9 cellular contexts compared by ENCODE assay signal in genomic region chr3:52771702-52772101, GRCh38. TPM values are rescaled to one million over a fixed set of nuclear protein-coding genes. Genes with fewer than 3 reads are reported as not detected.
DNase-seq lines count a peak whose midpoint lies in the region; TF ChIP-seq lines count a peak whose summit lies in the region.
"Had no signal": no experiment of that assay in that cellular context is flagged by ENCODE, and none has a peak within 500 bp of the region (broad histone marks: within the 10 kb centered on the region; RNA-seq: fewer than 3 reads in every experiment).

No MANE protein-coding gene starts in this region.

- H3K4me2 ChIP-seq in parathyroid adenoma (ENCODE audit: low read length) = no peak overlapping the region

- H3K36me3 ChIP-seq in NT2/D1 (ENCODE audit: insufficient read depth, insufficient read length, low read length) (peaks cover 17% of the 10 kb centered on the region), endodermal cell (ENCODE audit: control insufficient read depth, insufficient read depth, low read length) (peaks cover 16% of the 10 kb centered on the region), parathyroid adenoma (ENCODE audit: control insufficient read depth, insufficient read depth, low read length) (no peaks in the 10 kb centered on the region)
- H3K36me3 ChIP-seq: cardiac muscle cell had no signal

- WGBS in endodermal cell (ENCODE audit: insufficient coverage in 1 of 2, insufficient read length in 1 of 2), 2 experiments = 92 to 95% methylated on average over 10 of the region's 10 CpGs

- peaks cover 13% of the 10 kb centered on the region for H3K4me1 Mint-ChIP-seq in endodermal cell

- peaks cover 11% of the 10 kb centered on the region for H3K27me3 Mint-ChIP-seq in endodermal cell (ENCODE audit: insufficient read depth)

- no peaks in the 10 kb centered on the region for H3K9me3 ChIP-seq in NT2/D1 (ENCODE audit: insufficient read depth, low read length)
- no peaks in the 10 kb centered on the region for H3K9me3 ChIP-seq in endodermal cell (ENCODE audit: control insufficient read depth, low read length)
- no peaks in the 10 kb centered on the region for H3K9me3 ChIP-seq in parathyroid adenoma (ENCODE audit: control insufficient read depth, low read length)

- H3K4me1 ChIP-seq in NT2/D1 (ENCODE audit: insufficient read depth, insufficient read length) (no peaks in the 10 kb centered on the region), endodermal cell (ENCODE audit: control insufficient read depth, insufficient read depth, low read length) (no peaks in the 10 kb centered on the region), parathyroid adenoma (peaks cover 4% of the 10 kb centered on the region)

- DNase-seq in NT2/D1 (ENCODE audit: low read depth, low spot score) (no peak), endodermal cell (no peak), COLO829 (ENCODE audit: low spot score) (no peak), H4 (ENCODE audit: low spot score) (no peak), HT-29 (ENCODE audit: low spot score) (no peak), coronary artery (ENCODE audit: low spot score) (no peak)

- peak overlapping the region; percentile 99 for H3K27ac Mint-ChIP-seq in endodermal cell

- TF ChIP-seq CTCF in endodermal cell (conservative IDR thresholded peaks at IDR 0.05) (no peak), parathyroid adenoma (IDR thresholded peaks at IDR 0.05) (no peak), coronary artery (IDR thresholded peaks at IDR 0.05) (no peak)

- no peaks in the 10 kb centered on the region for H3K9me3 Mint-ChIP-seq in endodermal cell

- peaks cover 3% of the 10 kb centered on the region for H3K79me2 ChIP-seq in parathyroid adenoma

- H3K27ac ChIP-seq in endodermal cell (ENCODE audit: low read depth, low read length) (no peak overlapping the region), parathyroid adenoma (no peak overlapping the region), coronary artery (no peak overlapping the region)

- H3K9ac ChIP-seq in NT2/D1 (ENCODE audit: insufficient read length, low read depth) (peak overlapping the region; percentile 93), endodermal cell (ENCODE audit: extremely low read depth, low read length, poor library complexity, severe bottlenecking) (no peak overlapping the region), parathyroid adenoma (no peak overlapping the region)

- H3K27me3 ChIP-seq in NT2/D1 (ENCODE audit: insufficient read depth, insufficient read length) (peaks cover 14% of the 10 kb centered on the region), endodermal cell (ENCODE audit: control insufficient read depth, insufficient read depth, low read length, poor library complexity, severe bottlenecking) (no peaks in the 10 kb centered on the region), parathyroid adenoma (ENCODE audit: control insufficient read depth, insufficient read depth, low read length) (no peaks in the 10 kb centered on the region)
- H3K27me3 ChIP-seq: cardiac muscle cell had no signal

- peak overlapping the region; percentile 84 for H3K4me3 Mint-ChIP-seq in endodermal cell

- peaks cover 13% of the 10 kb centered on the region for H3K36me3 Mint-ChIP-seq in endodermal cell (ENCODE audit: low read depth)

- H3K4me3 ChIP-seq in GM08714 (ENCODE audit: low read length) (peak overlapping the region; percentile 78; the same call in 1 of the 2 replicates), NT2/D1 (ENCODE audit: insufficient read length, low read depth) (peak overlapping the region; percentile 69), endodermal cell (ENCODE audit: low read length) (peak overlapping the region; percentile 91), parathyroid adenoma (ENCODE audit: low read depth, low read length) (no peak overlapping the region), coronary artery (no peak overlapping the region)

- H2AFZ ChIP-seq in parathyroid adenoma = peak overlapping the region; percentile 99

RNA-seq across cellular contexts. Expression of gene NEK4, which starts 1.0 kb away (rescaled TPM):
- 10 to 100 TPM; 44.2 to 49.5 TPM for total RNA-seq in endodermal cell
- 27.0 TPM for polyA plus RNA-seq in endodermal cell (2013, experiment 1 of 2)
- 24.0 TPM for polyA plus RNA-seq in endodermal cell (2013, experiment 2 of 2)
- total RNA-seq in H4 (2014; rRNA removed; shearing (Covaris generic)) = 9.0 and 10.9 TPM in 2 replicates
- 14.6 and 15.6 TPM in 2 replicates for total RNA-seq in HT-29 (2014; rRNA removed; shearing (Covaris generic))

RNA-seq across cellular contexts. Expression of gene ITIH1, which starts 5.7 kb away (rescaled TPM):
- total RNA-seq in endodermal cell = not detected
- not detected for polyA plus RNA-seq in endodermal cell (2013, experiment 1 of 2)
- polyA plus RNA-seq in endodermal cell (2013, experiment 2 of 2) = not detected
- total RNA-seq in H4 (2014; rRNA removed; shearing (Covaris generic)) = not detected in 2 replicates
- 0.08 TPM in 1 of 2 replicates, not detected in the other for total RNA-seq in HT-29 (2014; rRNA removed; shearing (Covaris generic))
- total RNA-seq: cardiac muscle cell had no signal

RNA-seq across cellular contexts. Expression of gene ITIH3, which starts 22.9 kb away (rescaled TPM):
- total RNA-seq in endodermal cell = not detected
- 0.36 TPM for polyA plus RNA-seq in endodermal cell (2013, experiment 1 of 2)
- 0.41 TPM for polyA plus RNA-seq in endodermal cell (2013, experiment 2 of 2)
- not detected in 2 replicates for total RNA-seq in H4 (2014; rRNA removed; shearing (Covaris generic))
- total RNA-seq in HT-29 (2014; rRNA removed; shearing (Covaris generic)) = not detected in 2 replicates

RNA-seq across cellular contexts. Expression of gene ITIH4, which starts 58.8 kb away (rescaled TPM):
- total RNA-seq in endodermal cell = 1 to 10 TPM; 6.0 to 6.2 TPM
- 4.1 TPM for polyA plus RNA-seq in endodermal cell (2013, experiment 1 of 2)
- polyA plus RNA-seq in endodermal cell (2013, experiment 2 of 2) = 4.8 TPM
- total RNA-seq in H4 (2014; rRNA removed; shearing (Covaris generic)) = 0.10 and 6.1 TPM in 2 replicates
- total RNA-seq in HT-29 (2014; rRNA removed; shearing (Covaris generic)) = 0.08 TPM in 1 of 2 replicates, not detected in the other

Comparison
In these comparisons a context has a peak if more than half of its experiments do, and no peak if none do; other contexts are left out.
1. H3K4me3 ChIP-seq: peak in GM08714 (single experiment), NT2/D1 (single experiment) and endodermal cell (single experiment); none in parathyroid adenoma (single experiment) and coronary artery (single experiment).